In genomic region chr7:43727003-43727402, GRCh38 we compare ENCODE assay signal across 1 cellular context.
A peak's percentile ranks its signal among the peaks of the same experiment; 100 is the strongest.
TF ChIP-seq lines count a peak whose summit lies in the region.

No MANE protein-coding gene starts in this region.

TF ChIP-seq in GM12878, 131 proteins besides CTCF, POLR2A, EP300 and RAD21:
- TF ChIP-seq, protein P1, sequence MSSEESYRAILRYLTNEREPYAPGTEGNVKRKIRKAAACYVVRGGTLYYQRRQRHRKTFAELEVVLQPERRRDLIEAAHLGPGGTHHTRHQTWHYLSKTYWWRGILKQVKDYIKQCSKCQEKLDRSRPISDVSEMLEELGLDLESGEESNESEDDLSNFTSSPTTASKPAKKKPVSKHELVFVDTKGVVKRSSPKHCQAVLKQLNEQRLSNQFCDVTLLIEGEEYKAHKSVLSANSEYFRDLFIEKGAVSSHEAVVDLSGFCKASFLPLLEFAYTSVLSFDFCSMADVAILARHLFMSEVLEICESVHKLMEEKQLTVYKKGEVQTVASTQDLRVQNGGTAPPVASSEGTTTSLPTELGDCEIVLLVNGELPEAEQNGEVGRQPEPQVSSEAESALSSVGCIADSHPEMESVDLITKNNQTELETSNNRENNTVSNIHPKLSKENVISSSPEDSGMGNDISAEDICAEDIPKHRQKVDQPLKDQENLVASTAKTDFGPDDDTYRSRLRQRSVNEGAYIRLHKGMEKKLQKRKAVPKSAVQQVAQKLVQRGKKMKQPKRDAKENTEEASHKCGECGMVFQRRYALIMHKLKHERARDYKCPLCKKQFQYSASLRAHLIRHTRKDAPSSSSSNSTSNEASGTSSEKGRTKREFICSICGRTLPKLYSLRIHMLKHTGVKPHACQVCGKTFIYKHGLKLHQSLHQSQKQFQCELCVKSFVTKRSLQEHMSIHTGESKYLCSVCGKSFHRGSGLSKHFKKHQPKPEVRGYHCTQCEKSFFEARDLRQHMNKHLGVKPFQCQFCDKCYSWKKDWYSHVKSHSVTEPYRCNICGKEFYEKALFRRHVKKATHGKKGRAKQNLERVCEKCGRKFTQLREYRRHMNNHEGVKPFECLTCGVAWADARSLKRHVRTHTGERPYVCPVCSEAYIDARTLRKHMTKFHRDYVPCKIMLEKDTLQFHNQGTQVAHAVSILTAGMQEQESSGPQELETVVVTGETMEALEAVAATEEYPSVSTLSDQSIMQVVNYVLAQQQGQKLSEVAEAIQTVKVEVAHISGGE (CRISPR knock-in tag; IDR thresholded peaks at IDR 0.05): no peak
- TF ChIP-seq WRNIP1 (IDR thresholded peaks at IDR 0.05; ENCODE audit: borderline replicate concordance, low read depth, low read length): no peak
- TF ChIP-seq ZNF217 (IDR thresholded peaks at IDR 0.05): 0 out of 2 replicates have a peak, but pooled peaks have one; percentile 75
- no peak for TF ChIP-seq BHLHE40 (IDR thresholded peaks at IDR 0.05; ENCODE audit: borderline replicate concordance in 1 of 2, low read depth in 2 of 2, low read length in 1 of 2)
- no peak for TF ChIP-seq CEBPB (IDR thresholded peaks at IDR 0.05; ENCODE audit: borderline replicate concordance in 1 of 2, low read depth in 2 of 2, low read length in 2 of 2)
- TF ChIP-seq, protein P2, sequence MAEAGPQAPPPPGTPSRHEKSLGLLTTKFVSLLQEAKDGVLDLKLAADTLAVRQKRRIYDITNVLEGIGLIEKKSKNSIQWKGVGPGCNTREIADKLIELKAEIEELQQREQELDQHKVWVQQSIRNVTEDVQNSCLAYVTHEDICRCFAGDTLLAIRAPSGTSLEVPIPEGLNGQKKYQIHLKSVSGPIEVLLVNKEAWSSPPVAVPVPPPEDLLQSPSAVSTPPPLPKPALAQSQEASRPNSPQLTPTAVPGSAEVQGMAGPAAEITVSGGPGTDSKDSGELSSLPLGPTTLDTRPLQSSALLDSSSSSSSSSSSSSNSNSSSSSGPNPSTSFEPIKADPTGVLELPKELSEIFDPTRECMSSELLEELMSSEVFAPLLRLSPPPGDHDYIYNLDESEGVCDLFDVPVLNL (IDR thresholded peaks at IDR 0.05; ENCODE audit: low read depth, low read length): no peak
- TF ChIP-seq NFYA (IDR thresholded peaks at IDR 0.05; ENCODE audit: borderline replicate concordance, low read depth, low read length): no peak
- no peak for TF ChIP-seq NKRF (conservative IDR thresholded peaks at IDR 0.05)
- peak; percentile 30 for TF ChIP-seq KLF5 (IDR thresholded peaks at IDR 0.05; ENCODE audit: partially characterized antibody)
- TF ChIP-seq, protein P3, sequence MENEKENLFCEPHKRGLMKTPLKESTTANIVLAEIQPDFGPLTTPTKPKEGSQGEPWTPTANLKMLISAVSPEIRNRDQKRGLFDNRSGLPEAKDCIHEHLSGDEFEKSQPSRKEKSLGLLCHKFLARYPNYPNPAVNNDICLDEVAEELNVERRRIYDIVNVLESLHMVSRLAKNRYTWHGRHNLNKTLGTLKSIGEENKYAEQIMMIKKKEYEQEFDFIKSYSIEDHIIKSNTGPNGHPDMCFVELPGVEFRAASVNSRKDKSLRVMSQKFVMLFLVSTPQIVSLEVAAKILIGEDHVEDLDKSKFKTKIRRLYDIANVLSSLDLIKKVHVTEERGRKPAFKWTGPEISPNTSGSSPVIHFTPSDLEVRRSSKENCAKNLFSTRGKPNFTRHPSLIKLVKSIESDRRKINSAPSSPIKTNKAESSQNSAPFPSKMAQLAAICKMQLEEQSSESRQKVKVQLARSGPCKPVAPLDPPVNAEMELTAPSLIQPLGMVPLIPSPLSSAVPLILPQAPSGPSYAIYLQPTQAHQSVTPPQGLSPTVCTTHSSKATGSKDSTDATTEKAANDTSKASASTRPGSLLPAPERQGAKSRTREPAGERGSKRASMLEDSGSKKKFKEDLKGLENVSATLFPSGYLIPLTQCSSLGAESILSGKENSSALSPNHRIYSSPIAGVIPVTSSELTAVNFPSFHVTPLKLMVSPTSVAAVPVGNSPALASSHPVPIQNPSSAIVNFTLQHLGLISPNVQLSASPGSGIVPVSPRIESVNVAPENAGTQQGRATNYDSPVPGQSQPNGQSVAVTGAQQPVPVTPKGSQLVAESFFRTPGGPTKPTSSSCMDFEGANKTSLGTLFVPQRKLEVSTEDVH (IDR thresholded peaks at IDR 0.05; ENCODE audit: low read depth, partially characterized antibody): no peak
- TF ChIP-seq ZNF24 (IDR thresholded peaks at IDR 0.05): no peak
- TF ChIP-seq ZNF207 (IDR thresholded peaks at IDR 0.05; ENCODE audit: borderline replicate concordance): no peak
